10 cellular contexts compared by ENCODE assay signal in genomic region chr11:63763506-63764200, GRCh38. TPM values are rescaled to one million over a fixed set of nuclear protein-coding genes. Genes with fewer than 3 reads are reported as not detected.
DNase-seq lines count a peak whose midpoint lies in the region; ATAC-seq, FAIRE-seq and TF ChIP-seq lines count a peak whose summit lies in the region.
"Had no signal": no experiment of that assay in that cellular context is flagged by ENCODE, and none has a peak within 500 bp of the region (broad histone marks: within the 10 kb centered on the region; RNA-seq: fewer than 3 reads in every experiment).

No MANE protein-coding gene starts in this region.

- peak overlapping the region; percentile 47 for H2AFZ ChIP-seq in astrocyte (ENCODE audit: low read depth, low read length)

- peak overlapping the region; percentile 54 for H3K4me3 Mint-ChIP-seq in astrocyte (ENCODE audit: unreplicated experiment)
- H3K4me3 Mint-ChIP-seq: T-helper 2 cell treated with Interferon-gamma antibody and Interleukin-4, amounts not matched to agents 5 μg/mL and 100 μg/mL, for 36 hours had no signal

- H3K9me3 Mint-ChIP-seq in astrocyte (ENCODE audit: unreplicated experiment), result no peaks in the 10 kb centered on the region
- H3K9me3 Mint-ChIP-seq: T-helper 2 cell treated with Interferon-gamma antibody and Interleukin-4, amounts not matched to agents 5 μg/mL and 100 μg/mL, for 36 hours had no signal

- H3K27me3 ChIP-seq in astrocyte (ENCODE audit: insufficient read depth, low read length), result no peaks in the 10 kb centered on the region
- H3K27me3 ChIP-seq in effector memory CD4-positive, alpha-beta T cell (replicated peaks; ENCODE audit: control insufficient read depth, insufficient read depth, low read length, poor library complexity, severe bottlenecking), result no peaks in the 10 kb centered on the region

- peak overlapping the region; percentile 83 for H3K27ac ChIP-seq in 22Rv1
- H3K27ac ChIP-seq in astrocyte (ENCODE audit: low read depth, low read length), result no peak overlapping the region
- H3K27ac ChIP-seq in effector memory CD4-positive, alpha-beta T cell (ENCODE audit: insufficient read depth, low read length, poor library complexity, severe bottlenecking), result no peak overlapping the region

- H3K27me3 Mint-ChIP-seq in astrocyte (ENCODE audit: low read depth, unreplicated experiment), result no peaks in the 10 kb centered on the region

- DNase-seq in astrocyte (ENCODE audit: low read depth) (no peak), left ventricle myocardium superior (no peak), omental fat pad (ENCODE audit: low spot score) (no peak), NCI-H2227 (lab: John Stamatoyannopoulos, UW; ENCODE audit: unreplicated experiment) (no peak), OCI-M1 (lab: John Stamatoyannopoulos, UW) (no peak)
- no peak for DNase-seq in effector memory CD4-positive, alpha-beta T cell
- DNase-seq: stimulated activated CD4-positive, alpha-beta T cell treated with anti-CD3 and anti-CD28 coated beads, Interleukin-4, amount 100 ng/mL, for 24 hours had no signal

- H3K9me3 ChIP-seq in astrocyte (ENCODE audit: insufficient read depth, low read depth, low read length), result no peaks in the 10 kb centered on the region
- no peaks in the 10 kb centered on the region for H3K9me3 ChIP-seq in effector memory CD4-positive, alpha-beta T cell (ENCODE audit: control insufficient read depth, low read length)

- H3K27ac Mint-ChIP-seq in astrocyte (ENCODE audit: unreplicated experiment), result no peak overlapping the region
- H3K27ac Mint-ChIP-seq: T-helper 2 cell treated with Interferon-gamma antibody and Interleukin-4, amounts not matched to agents 5 μg/mL and 100 μg/mL, for 36 hours had no signal

- peak overlapping the region; percentile 37 for H3K4me3 ChIP-seq in astrocyte (ENCODE audit: insufficient read depth, low read depth, low read length)
- no peak overlapping the region for H3K4me3 ChIP-seq in effector memory CD4-positive, alpha-beta T cell (ENCODE audit: insufficient read depth, low read depth, low read length, poor library complexity, severe bottlenecking)

- peak overlapping the region; percentile 75 for H3K4me2 ChIP-seq in astrocyte (ENCODE audit: low read length)

- H4K20me1 ChIP-seq in astrocyte (ENCODE audit: insufficient read depth, low read length), result peaks cover 56% of the 10 kb centered on the region

- peak; percentile 8 for ATAC-seq in left ventricle myocardium superior
- ATAC-seq in omental fat pad (ENCODE audit: low FRiP score), result peak; percentile 31
- ATAC-seq in GM19467 (IDR thresholded peaks at IDR 0.05; ENCODE audit: unreplicated experiment), result no peak

- peaks cover 3% of the 10 kb centered on the region for H3K36me3 ChIP-seq in astrocyte (ENCODE audit: insufficient read depth, low read length)
- H3K36me3 ChIP-seq in effector memory CD4-positive, alpha-beta T cell (ENCODE audit: control insufficient read depth, insufficient read depth, low read length), result no peaks in the 10 kb centered on the region

- peaks cover 18% of the 10 kb centered on the region for H3K4me1 Mint-ChIP-seq in astrocyte (ENCODE audit: low read depth, unreplicated experiment)

- TF ChIP-seq CTCF in 22Rv1 (IDR thresholded peaks at IDR 0.05) (0 out of 2 replicates have a peak, but pooled peaks have one; percentile 0), astrocyte (IDR thresholded peaks at IDR 0.05; ENCODE audit: insufficient read depth, low read depth, low read length) (no peak), omental fat pad (IDR thresholded peaks at IDR 0.05) (no peak)

- intact Hi-C loops in left ventricle myocardium superior (cut with micrococcal nuclease), result no loop called here

- H3K36me3 Mint-ChIP-seq in astrocyte (ENCODE audit: low read depth, unreplicated experiment), result peaks cover under 1% of the 10 kb centered on the region

- FAIRE-seq in astrocyte (lab: Jason Lieb, UNC), result no peak

- peaks cover 32% of the 10 kb centered on the region for H3K79me2 ChIP-seq in astrocyte (ENCODE audit: insufficient read depth, low read length)

- H3K9ac ChIP-seq in astrocyte (ENCODE audit: low read length), result peak overlapping the region; percentile 46

- peaks cover 19% of the 10 kb centered on the region for H3K4me1 ChIP-seq in astrocyte (ENCODE audit: insufficient read depth, low read length)
- peaks cover 8% of the 10 kb centered on the region for H3K4me1 ChIP-seq in effector memory CD4-positive, alpha-beta T cell (ENCODE audit: control insufficient read depth, insufficient read depth, low read length, poor library complexity, severe bottlenecking)

RNA-seq across cellular contexts. Expression of gene ZFTA, which starts 4.9 kb away (rescaled TPM):
- total RNA-seq in astrocyte (29.0 and 31.2 TPM in 2 replicates), left ventricle myocardium superior (16.4 TPM), omental fat pad (10 to 100 TPM; 10.7 to 18.3 (median 15.6) TPM)

RNA-seq across cellular contexts. Expression of gene SPINDOC, which starts 49.6 kb away (rescaled TPM):
- total RNA-seq in astrocyte, result 43.7 and 48.3 TPM in 2 replicates
- total RNA-seq in left ventricle myocardium superior, result 13.1 TPM
- 10 to 100 TPM in 1 of 4 donors, 1 to 10 TPM in 3; 7.3 to 12.8 (median 8.6) TPM for total RNA-seq in omental fat pad
